Comparison of ENCODE assay signal across 11 cellular contexts in the genomic region with DNA sequence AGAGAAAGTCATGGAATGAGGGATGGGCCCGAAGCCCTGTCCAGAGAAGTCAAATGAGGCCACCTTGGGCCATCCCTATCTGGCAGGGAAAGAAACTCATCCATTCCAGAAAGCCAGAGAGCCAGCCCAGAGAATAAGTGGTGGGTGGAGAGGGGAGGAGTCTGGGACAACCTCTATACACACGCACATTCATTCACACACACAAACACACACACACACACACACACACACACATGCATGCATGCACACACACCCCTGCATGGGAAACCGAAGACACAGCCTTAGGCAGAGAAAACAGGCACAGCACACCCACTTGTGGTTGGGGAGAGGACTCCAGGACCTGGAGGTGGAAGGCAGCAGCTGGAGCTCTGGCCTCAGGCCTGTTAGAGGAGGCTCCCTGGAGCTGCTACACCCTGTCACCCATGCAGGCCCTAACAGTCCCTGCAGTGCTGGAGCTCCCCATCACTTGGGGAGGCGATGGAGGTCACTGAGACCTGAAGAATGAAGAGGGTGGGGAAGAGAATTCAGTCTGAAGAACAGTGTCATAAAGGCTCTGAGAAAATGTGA. TPM values are rescaled to one million over a fixed set of nuclear protein-coding genes. Genes with fewer than 3 reads are reported as not detected.
DNase-seq lines count a peak whose midpoint lies in the region; ATAC-seq and TF ChIP-seq lines count a peak whose summit lies in the region.
"Had no signal": no experiment of that assay in that cellular context is flagged by ENCODE, and none has a peak within 500 bp of the region (broad histone marks: within the 10 kb centered on the region; RNA-seq: fewer than 3 reads in every experiment).

No MANE protein-coding gene starts in this region.

- peaks cover 9% of the 10 kb centered on the region for H3K27me3 Mint-ChIP-seq in glutamatergic neuron (ENCODE audit: unreplicated experiment)
- peaks cover 7% of the 10 kb centered on the region for H3K27me3 Mint-ChIP-seq in nephron progenitor cell (ENCODE audit: low read depth, poor library complexity)

- H3K36me3 ChIP-seq in ascending aorta (peaks cover 0 to 4% of the 10 kb centered on the region in 2 donors), right atrium auricular region (peaks cover 6% of the 10 kb centered on the region), testis (ENCODE audit: low read depth, missing control alignments) (no peaks in the 10 kb centered on the region), trophoblast cell (ENCODE audit: control insufficient read depth in 1 of 2, insufficient read depth in 2 of 2, low read length in 2 of 2) (peaks cover 38 to 56% of the 10 kb centered on the region in 2 experiments)
- H3K36me3 ChIP-seq: thoracic aorta had no signal

- H3K9me3 ChIP-seq in ascending aorta (no peaks in the 10 kb centered on the region), right atrium auricular region (peaks cover 0 to 5% of the 10 kb centered on the region in 2 donors), testis (no peaks in the 10 kb centered on the region), trophoblast cell (ENCODE audit: insufficient read depth, low read depth, low read length) (no peaks in the 10 kb centered on the region)
- H3K9me3 ChIP-seq: thoracic aorta had no signal

- H2AK5ac ChIP-seq in trophoblast cell (ENCODE audit: low read length), result no peak overlapping the region

- H3K27me3 ChIP-seq in ascending aorta (no peaks in the 10 kb centered on the region), right atrium auricular region (no peaks in the 10 kb centered on the region), testis (no peaks in the 10 kb centered on the region), trophoblast cell (ENCODE audit: insufficient read depth, low read length) (no peaks in the 10 kb centered on the region)

- H2BK12ac ChIP-seq in trophoblast cell (ENCODE audit: low read length), result no peak overlapping the region

- no peak for ATAC-seq in GM18867 (IDR thresholded peaks at IDR 0.05; ENCODE audit: unreplicated experiment)

- H2BK5ac ChIP-seq in trophoblast cell (ENCODE audit: low read depth, low read length, poor library complexity), result no peak overlapping the region

- WGBS in testis, 2 donors, result 53 to 62% methylated on average over 4 of the region's 4 CpGs
- no CpG with 5 or more reads among the region's 4 CpGs for WGBS in trophoblast cell (ENCODE audit: extremely low coverage, insufficient coverage, insufficient read length)

- peaks cover 31% of the 10 kb centered on the region for H3K4me1 Mint-ChIP-seq in glutamatergic neuron (ENCODE audit: low read depth, unreplicated experiment)
- no peaks in the 10 kb centered on the region for H3K4me1 Mint-ChIP-seq in nephron progenitor cell
- H3K4me1 Mint-ChIP-seq: activated naive CD4-positive, alpha-beta T cell treated with anti-CD3 and anti-CD28 coated beads, Interleukin-2, amount 10 ng/mL, durations not matched to agents 7 days and 5 days had no signal

- H3K9me3 Mint-ChIP-seq in glutamatergic neuron (ENCODE audit: unreplicated experiment) (peaks cover 19% of the 10 kb centered on the region), nephron progenitor cell (peaks cover 9% of the 10 kb centered on the region)
- H3K9me3 Mint-ChIP-seq: activated naive CD4-positive, alpha-beta T cell treated with anti-CD3 and anti-CD28 coated beads, Interleukin-2, amount 10 ng/mL, durations not matched to agents 7 days and 5 days had no signal

- no peak for TF ChIP-seq POLR2A in testis (IDR thresholded peaks at IDR 0.05)

- H3K4me2 ChIP-seq in trophoblast cell (ENCODE audit: low read length), result no peak overlapping the region

- H3K23ac ChIP-seq in trophoblast cell (ENCODE audit: low read length), result no peak overlapping the region

- no peak overlapping the region for H3K18ac ChIP-seq in trophoblast cell (ENCODE audit: low read length)

- peak in 2 of 3 experiments; percentile 8 to 10 for TF ChIP-seq CTCF in ascending aorta (IDR thresholded peaks at IDR 0.05)
- TF ChIP-seq CTCF in right atrium auricular region (IDR thresholded peaks at IDR 0.05), result peak in 1 of 2 donors; percentile 29
- TF ChIP-seq CTCF in testis (IDR thresholded peaks at IDR 0.05), result peak in 1 of 3 experiments; percentile 16
- no peak for TF ChIP-seq CTCF in glutamatergic neuron (IDR thresholded peaks at IDR 0.05; ENCODE audit: partially characterized antibody, unreplicated experiment)
- no peak for TF ChIP-seq CTCF in nephron progenitor cell (IDR thresholded peaks at IDR 0.05)

- DNase-seq in HCEC 1CT (peak; percentile 29), ascending aorta (ENCODE audit: low spot score in 2 of 2) (peak in 1 of 2 donors; percentile 61), right atrium auricular region (ENCODE audit: low spot score) (peak; percentile 59), testis (peak; percentile 51), glutamatergic neuron (no peak), nephron progenitor cell (no peak), trophoblast cell (no peak)
- DNase-seq: activated naive CD4-positive, alpha-beta T cell treated with anti-CD3 and anti-CD28 coated beads, Interleukin-2, amount 10 ng/mL, durations not matched to agents 7 days and 5 days; T1000 had no signal

- H4K12ac ChIP-seq in trophoblast cell (ENCODE audit: low read depth, low read length), result no peak overlapping the region

- peak overlapping the region in 1 of 2 donors; percentile 7 for H3K27ac ChIP-seq in ascending aorta
- H3K27ac ChIP-seq in right atrium auricular region, result peak overlapping the region in 1 of 2 donors; percentile 1
- no peak overlapping the region for H3K27ac ChIP-seq in testis
- no peak overlapping the region for H3K27ac ChIP-seq in trophoblast cell (ENCODE audit: low read depth, low read length)
- H3K27ac ChIP-seq: thoracic aorta had no signal

- no peaks in the 10 kb centered on the region for H3K79me2 ChIP-seq in trophoblast cell (ENCODE audit: control insufficient read depth, insufficient read depth, low read length, poor library complexity)

- no peak overlapping the region for H3K4me3 Mint-ChIP-seq in glutamatergic neuron (ENCODE audit: unreplicated experiment)
- H3K4me3 Mint-ChIP-seq in nephron progenitor cell, result no peak overlapping the region
- H3K4me3 Mint-ChIP-seq: activated naive CD4-positive, alpha-beta T cell treated with anti-CD3 and anti-CD28 coated beads, Interleukin-2, amount 10 ng/mL, durations not matched to agents 7 days and 5 days had no signal

- H3K79me1 ChIP-seq in trophoblast cell (ENCODE audit: low read length), result no peaks in the 10 kb centered on the region

- H2BK120ac ChIP-seq in trophoblast cell (ENCODE audit: insufficient read depth, low read length, poor library complexity), result no peak overlapping the region

- intact Hi-C loops in ascending aorta (cut with DNase I) (no loop called here), testis (cut with DNase I; ENCODE audit: low total_unique reads) (no loop called here)

- H3K14ac ChIP-seq in trophoblast cell (ENCODE audit: low read length), result no peak overlapping the region

- H3K4me3 ChIP-seq in ascending aorta (no peak overlapping the region), right atrium auricular region (no peak overlapping the region), testis (no peak overlapping the region), trophoblast cell (ENCODE audit: low read depth, low read length) (no peak overlapping the region)
- H3K4me3 ChIP-seq: thoracic aorta had no signal

- H3K27ac Mint-ChIP-seq in glutamatergic neuron (ENCODE audit: unreplicated experiment), result no peak overlapping the region
- no peak overlapping the region for H3K27ac Mint-ChIP-seq in nephron progenitor cell
- H3K27ac Mint-ChIP-seq: activated naive CD4-positive, alpha-beta T cell treated with anti-CD3 and anti-CD28 coated beads, Interleukin-2, amount 10 ng/mL, durations not matched to agents 7 days and 5 days had no signal

- no peak overlapping the region for H3K9ac ChIP-seq in trophoblast cell (ENCODE audit: low read length)

- H3K4me1 ChIP-seq in ascending aorta (peaks cover 0 to 2% of the 10 kb centered on the region in 2 donors), right atrium auricular region (peaks cover 0 to 17% of the 10 kb centered on the region in 2 donors), testis (no peaks in the 10 kb centered on the region), trophoblast cell (ENCODE audit: control insufficient read depth in 1 of 2, insufficient read depth in 2 of 2, low read length in 2 of 2) (no peaks in the 10 kb centered on the region)

- H3K36me3 Mint-ChIP-seq in glutamatergic neuron (ENCODE audit: unreplicated experiment), result peaks cover 5% of the 10 kb centered on the region
- peaks cover 4% of the 10 kb centered on the region for H3K36me3 Mint-ChIP-seq in nephron progenitor cell (ENCODE audit: low read depth)
- H3K36me3 Mint-ChIP-seq: activated naive CD4-positive, alpha-beta T cell treated with anti-CD3 and anti-CD28 coated beads, Interleukin-2, amount 10 ng/mL, durations not matched to agents 7 days and 5 days had no signal

- H3K4ac ChIP-seq in trophoblast cell (ENCODE audit: low read depth, low read length), result no peak overlapping the region

- no peak overlapping the region for H4K91ac ChIP-seq in trophoblast cell (ENCODE audit: low read depth, low read length)

- H4K8ac ChIP-seq in trophoblast cell (ENCODE audit: low read depth, low read length), result no peak overlapping the region

- no peak overlapping the region for H2AFZ ChIP-seq in trophoblast cell (ENCODE audit: insufficient read depth, low read length, poor library complexity)

RNA-seq across cellular contexts. Expression of a gene that starts 38.0 kb away (rescaled TPM):
- total RNA-seq in ascending aorta (174 TPM), right atrium auricular region (10 to 100 TPM; 30.4 to 65.0 TPM), testis (10 to 100 TPM in 1 of 2 donors, 1 to 10 TPM in 1; 9.0 to 15.4 TPM), glutamatergic neuron (ENCODE audit: unreplicated experiment) (2.3 TPM)
- 77.2 TPM for polyA plus RNA-seq in testis (ENCODE audit: insufficient read depth, low read depth, low replicate concordance)
- 3,939 and 3,953 TPM in 2 replicates for polyA plus RNA-seq in trophoblast cell (2013)

Comparison
In these comparisons a context has a peak if more than half of its experiments do, and no peak if none do; other contexts are left out.
1. DNase-seq: peak in HCEC 1CT (single experiment), right atrium auricular region (single experiment) and testis (single experiment); none in glutamatergic neuron (single experiment), nephron progenitor cell (single experiment) and trophoblast cell (0 of 2).
2. CTCF ChIP-seq: peak in ascending aorta (2 of 3); none in glutamatergic neuron (single experiment) and nephron progenitor cell (single experiment).